17 cellular contexts compared by ENCODE assay signal in genomic region chr1:98179159-98179558, GRCh38.
DNase-seq lines count a peak whose midpoint lies in the region; ATAC-seq and TF ChIP-seq lines count a peak whose summit lies in the region.
"Had no signal": no experiment of that assay in that cellular context is flagged by ENCODE, and none has a peak within 500 bp of the region (broad histone marks: within the 10 kb centered on the region; RNA-seq: fewer than 3 reads in every experiment).

No MANE protein-coding gene starts in this region.

- no peaks in the 10 kb centered on the region for H3K9me2 ChIP-seq in PC-9 (ENCODE audit: insufficient read depth)

- H3K36me3 ChIP-seq in PC-9 (ENCODE audit: low read depth), result no peaks in the 10 kb centered on the region
- H3K36me3 ChIP-seq: BLaER1 had no signal

- CTCF ChIA-PET in PC-9 (lab: Charles Lee), result no interaction called here

- POLR2A ChIA-PET in PC-9 (lab: Charles Lee; ENCODE audit: unreplicated experiment), result no interaction called here

- H3K79me2 ChIP-seq in PC-9 (ENCODE audit: low read depth), result no peaks in the 10 kb centered on the region

- DNase-seq in DMS 273 (lab: John Stamatoyannopoulos, UW; ENCODE audit: unreplicated experiment) (peak; percentile 5), DMS 273 treated with DMSO at 0.1 percent for 48 hours (lab: John Stamatoyannopoulos, UW) (no peak), PC-9 (no peak), inferior parietal cortex (ENCODE audit: extremely low spot score) (peak; percentile 68), amniotic stem cell (lab: John Stamatoyannopoulos, UW) (no peak)
- no peak for DNase-seq in stimulated activated CD4-positive, alpha-beta T cell treated with anti-CD3 and anti-CD28 coated beads, Interleukin-4, amount 100 ng/mL, for 4 hours
- DNase-seq: AML-193; Calu3; CD4-positive, alpha-beta memory T cell; H7 had no signal

- no peaks in the 10 kb centered on the region for H3K27me3 ChIP-seq in PC-9 (ENCODE audit: insufficient read depth, low read depth)
- H3K27me3 ChIP-seq: BLaER1 had no signal

- H3K4me1 ChIP-seq in PC-9 (replicated peaks; ENCODE audit: insufficient read depth), result no peaks in the 10 kb centered on the region
- H3K4me1 ChIP-seq: BLaER1 had no signal

- no peak overlapping the region for H3K27ac ChIP-seq in PC-9
- H3K27ac ChIP-seq: 22Rv1, A549, BLaER1 had no signal

- TF ChIP-seq CTCF in PC-9 (conservative IDR thresholded peaks at IDR 0.05), result no peak

- intact Hi-C loops in PC-9 (cut with micrococcal nuclease; ENCODE audit: unreplicated experiment), result no loop called here

- no peak overlapping the region for H3K4me3 ChIP-seq in PC-9
- H3K4me3 ChIP-seq: A549, BLaER1, GM23338 had no signal

- BruUV-seq in PC-9 (replicated peaks; lab: Mats Ljungman, UMichigan), result no TSS peak

- no peaks in the 10 kb centered on the region for H3F3A ChIP-seq in PC-9 (ENCODE audit: insufficient read depth, low read depth)

- no peak overlapping the region for H3K4me2 ChIP-seq in PC-9
- H3K4me2 ChIP-seq: A549, BLaER1, GM23338 had no signal

- ATAC-seq in activated CD4-positive, CD25-positive, alpha-beta regulatory T cell treated with anti-CD3 and anti-CD28 coated beads, Interleukin-2, amount 50 U/mL, for 24 hours, result no peak
- no peak for ATAC-seq in GM21723 (IDR thresholded peaks at IDR 0.05; ENCODE audit: unreplicated experiment)
- ATAC-seq: A549, GM23338, HepG2 had no signal

- H3K9me3 ChIP-seq in PC-9 (ENCODE audit: insufficient read depth, low read depth), result no peaks in the 10 kb centered on the region
- H3K9me3 ChIP-seq: A549, BLaER1 had no signal

- 0 out of 2 replicates have a peak overlapping the region, but pooled peaks have one; percentile 4 for H2AFZ ChIP-seq in PC-9
- H2AFZ ChIP-seq: GM23338 had no signal

- H4K20me1 ChIP-seq in PC-9 (ENCODE audit: insufficient read depth), result no peaks in the 10 kb centered on the region
- H4K20me1 ChIP-seq: BLaER1 had no signal

Comparison
In these comparisons a context has a peak if more than half of its experiments do, and no peak if none do; other contexts are left out.
1. DNase-seq: peak in DMS 273 (single experiment) and inferior parietal cortex (single experiment); none in DMS 273 treated with DMSO at 0.1 percent for 48 hours (single experiment), PC-9 (0 of 2), stimulated activated CD4-positive, alpha-beta T cell treated with anti-CD3 and anti-CD28 coated beads, Interleukin-4, amount 100 ng/mL, for 4 hours (0 of 2) and amniotic stem cell (single experiment).